1 cellular context compared by ENCODE assay signal in the genomic region with DNA sequence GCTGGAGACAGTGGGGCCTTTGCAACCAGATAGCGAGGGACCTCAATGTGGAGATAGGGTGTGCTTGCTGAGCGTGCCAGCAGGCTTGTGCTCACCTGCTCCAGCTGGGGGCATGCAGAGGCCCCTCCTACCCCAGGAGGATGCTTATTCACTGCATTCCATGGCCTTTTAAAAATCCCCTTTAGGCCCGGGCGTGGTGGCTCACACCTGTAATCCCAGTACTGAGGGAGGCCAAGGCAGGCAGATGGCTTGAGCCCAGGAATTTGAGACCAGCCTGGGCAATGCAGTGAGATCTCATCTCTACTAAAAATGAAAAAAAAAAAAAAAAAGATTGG.
TF ChIP-seq lines count a peak whose summit lies in the region.

No MANE protein-coding gene starts in this region.

TF ChIP-seq in GM23338, 12 proteins besides CTCF, POLR2A, EP300 and RAD21 (continued from another document):
- TF ChIP-seq, protein P1, sequence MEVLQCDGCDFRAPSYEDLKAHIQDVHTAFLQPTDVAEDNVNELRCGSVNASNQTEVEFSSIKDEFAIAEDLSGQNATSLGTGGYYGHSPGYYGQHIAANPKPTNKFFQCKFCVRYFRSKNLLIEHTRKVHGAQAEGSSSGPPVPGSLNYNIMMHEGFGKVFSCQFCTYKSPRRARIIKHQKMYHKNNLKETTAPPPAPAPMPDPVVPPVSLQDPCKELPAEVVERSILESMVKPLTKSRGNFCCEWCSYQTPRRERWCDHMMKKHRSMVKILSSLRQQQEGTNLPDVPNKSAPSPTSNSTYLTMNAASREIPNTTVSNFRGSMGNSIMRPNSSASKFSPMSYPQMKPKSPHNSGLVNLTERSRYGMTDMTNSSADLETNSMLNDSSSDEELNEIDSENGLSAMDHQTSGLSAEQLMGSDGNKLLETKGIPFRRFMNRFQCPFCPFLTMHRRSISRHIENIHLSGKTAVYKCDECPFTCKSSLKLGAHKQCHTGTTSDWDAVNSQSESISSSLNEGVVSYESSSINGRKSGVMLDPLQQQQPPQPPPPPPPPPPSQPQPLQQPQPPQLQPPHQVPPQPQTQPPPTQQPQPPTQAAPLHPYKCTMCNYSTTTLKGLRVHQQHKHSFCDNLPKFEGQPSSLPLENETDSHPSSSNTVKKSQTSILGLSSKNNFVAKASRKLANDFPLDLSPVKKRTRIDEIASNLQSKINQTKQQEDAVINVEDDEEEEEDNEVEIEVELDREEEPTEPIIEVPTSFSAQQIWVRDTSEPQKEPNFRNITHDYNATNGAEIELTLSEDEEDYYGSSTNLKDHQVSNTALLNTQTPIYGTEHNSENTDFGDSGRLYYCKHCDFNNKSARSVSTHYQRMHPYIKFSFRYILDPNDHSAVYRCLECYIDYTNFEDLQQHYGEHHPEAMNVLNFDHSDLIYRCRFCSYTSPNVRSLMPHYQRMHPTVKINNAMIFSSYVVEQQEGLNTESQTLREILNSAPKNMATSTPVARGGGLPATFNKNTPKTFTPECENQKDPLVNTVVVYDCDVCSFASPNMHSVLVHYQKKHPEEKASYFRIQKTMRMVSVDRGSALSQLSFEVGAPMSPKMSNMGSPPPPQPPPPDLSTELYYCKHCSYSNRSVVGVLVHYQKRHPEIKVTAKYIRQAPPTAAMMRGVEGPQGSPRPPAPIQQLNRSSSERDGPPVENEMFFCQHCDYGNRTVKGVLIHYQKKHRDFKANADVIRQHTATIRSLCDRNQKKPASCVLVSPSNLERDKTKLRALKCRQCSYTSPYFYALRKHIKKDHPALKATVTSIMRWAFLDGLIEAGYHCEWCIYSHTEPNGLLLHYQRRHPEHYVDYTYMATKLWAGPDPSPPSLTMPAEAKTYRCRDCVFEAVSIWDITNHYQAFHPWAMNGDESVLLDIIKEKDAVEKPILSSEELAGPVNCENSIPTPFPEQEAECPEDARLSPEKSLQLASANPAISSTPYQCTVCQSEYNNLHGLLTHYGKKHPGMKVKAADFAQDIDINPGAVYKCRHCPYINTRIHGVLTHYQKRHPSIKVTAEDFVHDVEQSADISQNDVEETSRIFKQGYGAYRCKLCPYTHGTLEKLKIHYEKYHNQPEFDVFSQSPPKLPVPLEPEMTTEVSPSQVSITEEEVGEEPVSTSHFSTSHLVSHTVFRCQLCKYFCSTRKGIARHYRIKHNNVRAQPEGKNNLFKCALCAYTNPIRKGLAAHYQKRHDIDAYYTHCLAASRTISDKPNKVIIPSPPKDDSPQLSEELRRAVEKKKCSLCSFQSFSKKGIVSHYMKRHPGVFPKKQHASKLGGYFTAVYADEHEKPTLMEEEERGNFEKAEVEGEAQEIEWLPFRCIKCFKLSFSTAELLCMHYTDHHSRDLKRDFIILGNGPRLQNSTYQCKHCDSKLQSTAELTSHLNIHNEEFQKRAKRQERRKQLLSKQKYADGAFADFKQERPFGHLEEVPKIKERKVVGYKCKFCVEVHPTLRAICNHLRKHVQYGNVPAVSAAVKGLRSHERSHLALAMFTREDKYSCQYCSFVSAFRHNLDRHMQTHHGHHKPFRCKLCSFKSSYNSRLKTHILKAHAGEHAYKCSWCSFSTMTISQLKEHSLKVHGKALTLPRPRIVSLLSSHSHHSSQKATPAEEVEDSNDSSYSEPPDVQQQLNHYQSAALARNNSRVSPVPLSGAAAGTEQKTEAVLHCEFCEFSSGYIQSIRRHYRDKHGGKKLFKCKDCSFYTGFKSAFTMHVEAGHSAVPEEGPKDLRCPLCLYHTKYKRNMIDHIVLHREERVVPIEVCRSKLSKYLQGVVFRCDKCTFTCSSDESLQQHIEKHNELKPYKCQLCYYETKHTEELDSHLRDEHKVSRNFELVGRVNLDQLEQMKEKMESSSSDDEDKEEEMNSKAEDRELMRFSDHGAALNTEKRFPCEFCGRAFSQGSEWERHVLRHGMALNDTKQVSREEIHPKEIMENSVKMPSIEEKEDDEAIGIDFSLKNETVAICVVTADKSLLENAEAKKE (CRISPR knock-in tag; IDR thresholded peaks at IDR 0.05): no peak
- TF ChIP-seq EZH2 (IDR thresholded peaks at IDR 0.05; ENCODE audit: low read depth, unreplicated experiment): no peak
- TF ChIP-seq, protein P2, sequence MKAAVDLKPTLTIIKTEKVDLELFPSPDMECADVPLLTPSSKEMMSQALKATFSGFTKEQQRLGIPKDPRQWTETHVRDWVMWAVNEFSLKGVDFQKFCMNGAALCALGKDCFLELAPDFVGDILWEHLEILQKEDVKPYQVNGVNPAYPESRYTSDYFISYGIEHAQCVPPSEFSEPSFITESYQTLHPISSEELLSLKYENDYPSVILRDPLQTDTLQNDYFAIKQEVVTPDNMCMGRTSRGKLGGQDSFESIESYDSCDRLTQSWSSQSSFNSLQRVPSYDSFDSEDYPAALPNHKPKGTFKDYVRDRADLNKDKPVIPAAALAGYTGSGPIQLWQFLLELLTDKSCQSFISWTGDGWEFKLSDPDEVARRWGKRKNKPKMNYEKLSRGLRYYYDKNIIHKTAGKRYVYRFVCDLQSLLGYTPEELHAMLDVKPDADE (IDR thresholded peaks at IDR 0.05): no peak
- TF ChIP-seq ZNF331 (CRISPR knock-in tag; IDR thresholded peaks at IDR 0.05; ENCODE audit: low read depth): no peak
- no peak for TF ChIP-seq EZH2phosphoT487 (IDR thresholded peaks at IDR 0.05; ENCODE audit: unreplicated experiment)
- TF ChIP-seq, protein P3, sequence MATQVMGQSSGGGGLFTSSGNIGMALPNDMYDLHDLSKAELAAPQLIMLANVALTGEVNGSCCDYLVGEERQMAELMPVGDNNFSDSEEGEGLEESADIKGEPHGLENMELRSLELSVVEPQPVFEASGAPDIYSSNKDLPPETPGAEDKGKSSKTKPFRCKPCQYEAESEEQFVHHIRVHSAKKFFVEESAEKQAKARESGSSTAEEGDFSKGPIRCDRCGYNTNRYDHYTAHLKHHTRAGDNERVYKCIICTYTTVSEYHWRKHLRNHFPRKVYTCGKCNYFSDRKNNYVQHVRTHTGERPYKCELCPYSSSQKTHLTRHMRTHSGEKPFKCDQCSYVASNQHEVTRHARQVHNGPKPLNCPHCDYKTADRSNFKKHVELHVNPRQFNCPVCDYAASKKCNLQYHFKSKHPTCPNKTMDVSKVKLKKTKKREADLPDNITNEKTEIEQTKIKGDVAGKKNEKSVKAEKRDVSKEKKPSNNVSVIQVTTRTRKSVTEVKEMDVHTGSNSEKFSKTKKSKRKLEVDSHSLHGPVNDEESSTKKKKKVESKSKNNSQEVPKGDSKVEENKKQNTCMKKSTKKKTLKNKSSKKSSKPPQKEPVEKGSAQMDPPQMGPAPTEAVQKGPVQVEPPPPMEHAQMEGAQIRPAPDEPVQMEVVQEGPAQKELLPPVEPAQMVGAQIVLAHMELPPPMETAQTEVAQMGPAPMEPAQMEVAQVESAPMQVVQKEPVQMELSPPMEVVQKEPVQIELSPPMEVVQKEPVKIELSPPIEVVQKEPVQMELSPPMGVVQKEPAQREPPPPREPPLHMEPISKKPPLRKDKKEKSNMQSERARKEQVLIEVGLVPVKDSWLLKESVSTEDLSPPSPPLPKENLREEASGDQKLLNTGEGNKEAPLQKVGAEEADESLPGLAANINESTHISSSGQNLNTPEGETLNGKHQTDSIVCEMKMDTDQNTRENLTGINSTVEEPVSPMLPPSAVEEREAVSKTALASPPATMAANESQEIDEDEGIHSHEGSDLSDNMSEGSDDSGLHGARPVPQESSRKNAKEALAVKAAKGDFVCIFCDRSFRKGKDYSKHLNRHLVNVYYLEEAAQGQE (IDR thresholded peaks at IDR 0.05; ENCODE audit: unreplicated experiment): no peak
- no peak for TF ChIP-seq ZNF114 (CRISPR knock-in tag; IDR thresholded peaks at IDR 0.05)
- no peak for TF ChIP-seq JUNB (IDR thresholded peaks at IDR 0.05; ENCODE audit: unreplicated experiment)
